ENCODE assay signal across 16 cellular contexts in genomic region chr9:23563497-23563896, GRCh38.
"Had no signal": no experiment of that assay in that cellular context is flagged by ENCODE, and none has a peak within 500 bp of the region (broad histone marks: within the 10 kb centered on the region; RNA-seq: fewer than 3 reads in every experiment).

No MANE protein-coding gene starts in this region.

- H3K9ac ChIP-seq: neural progenitor cell, parathyroid adenoma had no signal

- H3K9me3 Mint-ChIP-seq: activated naive CD4-positive, alpha-beta T cell treated with anti-CD3 and anti-CD28 coated beads, Interleukin-2, amount 50 U/mL, for 24 hours; neural progenitor cell had no signal

- FAIRE-seq: islet of Langerhans had no signal

- DNase-seq: activated effector memory CD4-positive, alpha-beta T cell treated with Interleukin-2 at 50 U/mL for 16 hours; activated T-cell treated with anti-CD3 and anti-CD28 coated beads, Interleukin-2, amount 50 U/mL, for 24 hours; amniotic stem cell; foreskin melanocyte; head of caudate nucleus; left lung; mesendoderm; right cardiac atrium; stimulated activated naive CD8-positive, alpha-beta T cell treated with anti-CD3 and anti-CD28 coated beads, Interleukin-15, Interleukin-2, amounts not matched to agents 100 U/mL and 50 U/mL, for 24 hours; upper lobe of left lung had no signal

- H3K36me3 Mint-ChIP-seq: activated naive CD4-positive, alpha-beta T cell treated with anti-CD3 and anti-CD28 coated beads, Interleukin-2, amount 50 U/mL, for 24 hours had no signal

- H3K9me3 ChIP-seq: upper lobe of left lung had no signal

- H3K27ac ChIP-seq: cardiac muscle cell, left lung, neural progenitor cell, parathyroid adenoma, upper lobe of left lung had no signal

- H3K4me3 Mint-ChIP-seq: activated naive CD4-positive, alpha-beta T cell treated with anti-CD3 and anti-CD28 coated beads, Interleukin-2, amount 50 U/mL, for 24 hours; activated T-cell treated with anti-CD3 and anti-CD28 coated beads, Interleukin-2, amount 50 U/mL, for 24 hours; neural progenitor cell had no signal

- H3K4me2 ChIP-seq: neural progenitor cell had no signal

- H3K79me2 ChIP-seq: parathyroid adenoma had no signal

- ATAC-seq: activated CD4-positive, CD25-positive, alpha-beta regulatory T cell treated with anti-CD3 and anti-CD28 coated beads, Interleukin-2, amount 50 U/mL, for 24 hours; left lung; right cardiac atrium; stimulated activated naive CD8-positive, alpha-beta T cell treated with anti-CD3 and anti-CD28 coated beads, Interleukin-15, Interleukin-2, amounts not matched to agents 100 U/mL and 50 U/mL, for 24 hours had no signal

- H3K27ac Mint-ChIP-seq: activated naive CD4-positive, alpha-beta T cell treated with anti-CD3 and anti-CD28 coated beads, Interleukin-2, amount 50 U/mL, for 24 hours; activated T-cell treated with anti-CD3 and anti-CD28 coated beads, Interleukin-2, amount 50 U/mL, for 24 hours; neural progenitor cell had no signal

- H3K4me1 ChIP-seq: left lung, neural progenitor cell, parathyroid adenoma, upper lobe of left lung had no signal

- H3K27me3 Mint-ChIP-seq: activated naive CD4-positive, alpha-beta T cell treated with anti-CD3 and anti-CD28 coated beads, Interleukin-2, amount 50 U/mL, for 24 hours; activated T-cell treated with anti-CD3 and anti-CD28 coated beads, Interleukin-2, amount 50 U/mL, for 24 hours had no signal

- H3K36me3 ChIP-seq: cardiac muscle cell, left lung, neural progenitor cell, upper lobe of left lung had no signal

- H3K4me3 ChIP-seq: cardiac muscle cell, left lung, neural progenitor cell, upper lobe of left lung had no signal

- H3K4me1 Mint-ChIP-seq: activated naive CD4-positive, alpha-beta T cell treated with anti-CD3 and anti-CD28 coated beads, Interleukin-2, amount 50 U/mL, for 24 hours had no signal

- H3K27me3 ChIP-seq: cardiac muscle cell, left lung, neural progenitor cell, upper lobe of left lung had no signal

- H2AFZ ChIP-seq: neural progenitor cell, parathyroid adenoma had no signal
